Comparison of ENCODE assay signal across 11 cellular contexts in the genomic region with DNA sequence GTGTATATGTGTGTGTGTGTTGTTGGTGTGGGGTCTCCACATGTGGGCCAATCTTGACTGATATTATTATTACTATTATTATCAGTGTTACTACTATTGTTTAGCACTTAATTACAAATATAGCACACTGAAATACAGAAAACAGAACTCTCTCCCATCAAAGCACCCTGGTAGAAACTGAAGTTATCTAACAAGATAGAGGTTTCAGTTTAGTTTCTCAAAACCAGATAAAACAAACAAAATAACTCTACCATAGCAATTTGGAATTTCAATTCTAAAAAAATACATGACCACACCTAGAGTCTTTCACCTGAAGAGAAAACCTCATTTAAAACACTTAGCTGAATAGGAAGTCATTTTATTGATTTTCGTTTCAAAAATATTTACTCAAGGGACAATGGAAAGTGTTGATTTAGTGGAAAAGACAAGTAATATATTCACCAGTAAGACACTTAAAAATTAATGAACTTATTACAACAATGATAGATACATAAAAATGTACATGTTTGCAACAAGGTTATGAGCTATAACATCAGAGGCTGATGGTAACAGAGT.
"Had no signal": no experiment of that assay in that cellular context is flagged by ENCODE, and none has a peak within 500 bp of the region (broad histone marks: within the 10 kb centered on the region; RNA-seq: fewer than 3 reads in every experiment).

No MANE protein-coding gene starts in this region.

- ATAC-seq: activated T-cell treated with anti-CD3 and anti-CD28 coated beads, Interleukin-2, amount 50 U/mL, for 72 hours had no signal

- H3K27ac Mint-ChIP-seq: activated CD4-positive, alpha-beta memory T cell treated with anti-CD3 and anti-CD28 coated beads, Interleukin-2, amount 10 ng/mL, durations not matched to agents 7 days and 5 days; activated naive CD8-positive, alpha-beta T cell treated with anti-CD3 and anti-CD28 coated beads for 36 hours; activated T-cell treated with anti-CD3 and anti-CD28 coated beads, Interleukin-2, amount 50 U/mL, for 72 hours; endodermal cell had no signal

- H3K36me3 Mint-ChIP-seq: activated naive CD8-positive, alpha-beta T cell treated with anti-CD3 and anti-CD28 coated beads for 36 hours had no signal

- H3K9me3 Mint-ChIP-seq: activated CD4-positive, alpha-beta memory T cell treated with anti-CD3 and anti-CD28 coated beads, Interleukin-2, amount 10 ng/mL, durations not matched to agents 7 days and 5 days; activated naive CD8-positive, alpha-beta T cell treated with anti-CD3 and anti-CD28 coated beads for 36 hours; activated T-cell treated with anti-CD3 and anti-CD28 coated beads, Interleukin-2, amount 50 U/mL, for 72 hours; endodermal cell had no signal

- H3K27me3 Mint-ChIP-seq: activated CD4-positive, alpha-beta memory T cell treated with anti-CD3 and anti-CD28 coated beads, Interleukin-2, amount 10 ng/mL, durations not matched to agents 7 days and 5 days; activated naive CD8-positive, alpha-beta T cell treated with anti-CD3 and anti-CD28 coated beads for 36 hours had no signal

- DNase-seq: activated CD4-positive, alpha-beta memory T cell treated with anti-CD3 and anti-CD28 coated beads, Interleukin-2, amount 10 ng/mL, durations not matched to agents 7 days and 5 days; activated gamma-delta T cell treated with Interleukin-2 at 50 U/mL for 16 hours; activated naive CD8-positive, alpha-beta T cell treated with anti-CD3 and anti-CD28 coated beads for 36 hours; activated T-cell treated with anti-CD3 and anti-CD28 coated beads, Interleukin-2, amount 50 U/mL, for 72 hours; brain microvascular endothelial cell; cerebellar nuclear complex; dermis blood vessel endothelial cell; endodermal cell; erythroblast; kidney glomerular epithelial cell; tibial artery had no signal

- H3K4me3 Mint-ChIP-seq: activated CD4-positive, alpha-beta memory T cell treated with anti-CD3 and anti-CD28 coated beads, Interleukin-2, amount 10 ng/mL, durations not matched to agents 7 days and 5 days; activated naive CD8-positive, alpha-beta T cell treated with anti-CD3 and anti-CD28 coated beads for 36 hours; activated T-cell treated with anti-CD3 and anti-CD28 coated beads, Interleukin-2, amount 50 U/mL, for 72 hours; endodermal cell had no signal

- H3K4me1 Mint-ChIP-seq: activated CD4-positive, alpha-beta memory T cell treated with anti-CD3 and anti-CD28 coated beads, Interleukin-2, amount 10 ng/mL, durations not matched to agents 7 days and 5 days; activated naive CD8-positive, alpha-beta T cell treated with anti-CD3 and anti-CD28 coated beads for 36 hours; endodermal cell had no signal
